In the genomic region with DNA sequence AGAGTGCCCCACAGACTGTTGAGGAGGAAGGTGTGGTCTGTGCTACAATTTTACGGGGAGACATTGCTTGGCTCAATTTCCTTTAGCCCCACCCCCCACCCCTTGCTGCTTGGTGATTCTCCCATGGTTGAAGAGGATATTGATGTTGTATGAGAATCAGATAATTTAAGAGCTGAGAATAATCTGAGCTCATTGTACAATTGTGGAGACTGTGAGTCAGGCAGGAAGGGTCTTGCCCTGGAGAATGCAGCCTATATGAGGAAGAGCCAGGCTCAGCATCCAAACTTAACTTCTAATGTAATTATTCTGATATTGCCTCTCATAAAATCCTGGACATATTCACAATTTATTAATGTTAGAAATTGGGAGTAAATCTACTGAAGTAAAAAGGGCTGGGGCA, we compare ENCODE assay signal across 1 cellular context.
TF ChIP-seq lines count a peak whose summit lies in the region.

No MANE protein-coding gene starts in this region.

TF ChIP-seq in endothelial cell of umbilical vein, 7 proteins besides CTCF, POLR2A, EP300 and RAD21:
- TF ChIP-seq, protein P1, sequence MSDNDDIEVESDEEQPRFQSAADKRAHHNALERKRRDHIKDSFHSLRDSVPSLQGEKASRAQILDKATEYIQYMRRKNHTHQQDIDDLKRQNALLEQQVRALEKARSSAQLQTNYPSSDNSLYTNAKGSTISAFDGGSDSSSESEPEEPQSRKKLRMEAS (IDR thresholded peaks at IDR 0.05; ENCODE audit: insufficient read depth, insufficient read length) = no peak
- TF ChIP-seq FOS (IDR thresholded peaks at IDR 0.05; ENCODE audit: borderline replicate concordance, insufficient read depth, low read length) = peak; percentile 20
